In genomic region chr3:4757056-4757948, GRCh38 we compare ENCODE assay signal across 1 cellular context.
TF ChIP-seq lines count a peak whose summit lies in the region.

No MANE protein-coding gene starts in this region.

TF ChIP-seq in GM12878, 131 proteins besides CTCF, POLR2A, EP300 and RAD21 (continued from another document):
- TF ChIP-seq HSF1 (IDR thresholded peaks at IDR 0.05; ENCODE audit: low read depth, low read length) = no peak
- peak; percentile 66 for TF ChIP-seq IKZF1 (conservative IDR thresholded peaks at IDR 0.05)
- TF ChIP-seq, protein P1, sequence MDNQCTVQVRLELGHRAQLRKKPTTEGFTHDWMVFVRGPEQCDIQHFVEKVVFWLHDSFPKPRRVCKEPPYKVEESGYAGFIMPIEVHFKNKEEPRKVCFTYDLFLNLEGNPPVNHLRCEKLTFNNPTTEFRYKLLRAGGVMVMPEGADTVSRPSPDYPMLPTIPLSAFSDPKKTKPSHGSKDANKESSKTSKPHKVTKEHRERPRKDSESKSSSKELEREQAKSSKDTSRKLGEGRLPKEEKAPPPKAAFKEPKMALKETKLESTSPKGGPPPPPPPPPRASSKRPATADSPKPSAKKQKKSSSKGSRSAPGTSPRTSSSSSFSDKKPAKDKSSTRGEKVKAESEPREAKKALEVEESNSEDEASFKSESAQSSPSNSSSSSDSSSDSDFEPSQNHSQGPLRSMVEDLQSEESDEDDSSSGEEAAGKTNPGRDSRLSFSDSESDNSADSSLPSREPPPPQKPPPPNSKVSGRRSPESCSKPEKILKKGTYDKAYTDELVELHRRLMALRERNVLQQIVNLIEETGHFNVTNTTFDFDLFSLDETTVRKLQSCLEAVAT (IDR thresholded peaks at IDR 0.05) = peak; percentile 73
- TF ChIP-seq WRNIP1 (IDR thresholded peaks at IDR 0.05; ENCODE audit: borderline replicate concordance, low read depth, low read length) = 0 out of 2 replicates have a peak, but pooled peaks have one; percentile 33
- 0 out of 2 replicates have a peak, but pooled peaks have one; percentile 34 for TF ChIP-seq TCF12 (IDR thresholded peaks at IDR 0.05; ENCODE audit: low read depth, low read length)
- TF ChIP-seq, protein P2, sequence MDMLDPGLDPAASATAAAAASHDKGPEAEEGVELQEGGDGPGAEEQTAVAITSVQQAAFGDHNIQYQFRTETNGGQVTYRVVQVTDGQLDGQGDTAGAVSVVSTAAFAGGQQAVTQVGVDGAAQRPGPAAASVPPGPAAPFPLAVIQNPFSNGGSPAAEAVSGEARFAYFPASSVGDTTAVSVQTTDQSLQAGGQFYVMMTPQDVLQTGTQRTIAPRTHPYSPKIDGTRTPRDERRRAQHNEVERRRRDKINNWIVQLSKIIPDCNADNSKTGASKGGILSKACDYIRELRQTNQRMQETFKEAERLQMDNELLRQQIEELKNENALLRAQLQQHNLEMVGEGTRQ (IDR thresholded peaks at IDR 0.05; ENCODE audit: borderline replicate concordance, low read depth, low read length) = no peak
- TF ChIP-seq MYB (IDR thresholded peaks at IDR 0.05; ENCODE audit: borderline replicate concordance, low read depth, low read length) = 0 out of 2 replicates have a peak, but pooled peaks have one; percentile 21
- TF ChIP-seq SKIL (IDR thresholded peaks at IDR 0.05; ENCODE audit: low read depth, poor library complexity, severe bottlenecking) = peak; percentile 16
- TF ChIP-seq NR2F1 (conservative IDR thresholded peaks at IDR 0.05) = peak; percentile 21; the same call in 1 of the 2 replicates
- TF ChIP-seq E2F4 (IDR thresholded peaks at IDR 0.05; ENCODE audit: low read depth, low read length) = no peak
- TF ChIP-seq RB1 (IDR thresholded peaks at IDR 0.05; ENCODE audit: borderline replicate concordance) = 0 out of 2 replicates have a peak, but pooled peaks have one; percentile 49
- peak; percentile 65 for TF ChIP-seq NBN (IDR thresholded peaks at IDR 0.05)
- no peak for TF ChIP-seq SP1 (IDR thresholded peaks at IDR 0.05; ENCODE audit: low read depth, low read length)
- peak; percentile 71 for TF ChIP-seq ZNF687 (IDR thresholded peaks at IDR 0.05)
- peak; percentile 11; the same call in 1 of the 2 replicates for TF ChIP-seq BMI1 (IDR thresholded peaks at IDR 0.05; ENCODE audit: borderline replicate concordance)
- TF ChIP-seq, protein P3, sequence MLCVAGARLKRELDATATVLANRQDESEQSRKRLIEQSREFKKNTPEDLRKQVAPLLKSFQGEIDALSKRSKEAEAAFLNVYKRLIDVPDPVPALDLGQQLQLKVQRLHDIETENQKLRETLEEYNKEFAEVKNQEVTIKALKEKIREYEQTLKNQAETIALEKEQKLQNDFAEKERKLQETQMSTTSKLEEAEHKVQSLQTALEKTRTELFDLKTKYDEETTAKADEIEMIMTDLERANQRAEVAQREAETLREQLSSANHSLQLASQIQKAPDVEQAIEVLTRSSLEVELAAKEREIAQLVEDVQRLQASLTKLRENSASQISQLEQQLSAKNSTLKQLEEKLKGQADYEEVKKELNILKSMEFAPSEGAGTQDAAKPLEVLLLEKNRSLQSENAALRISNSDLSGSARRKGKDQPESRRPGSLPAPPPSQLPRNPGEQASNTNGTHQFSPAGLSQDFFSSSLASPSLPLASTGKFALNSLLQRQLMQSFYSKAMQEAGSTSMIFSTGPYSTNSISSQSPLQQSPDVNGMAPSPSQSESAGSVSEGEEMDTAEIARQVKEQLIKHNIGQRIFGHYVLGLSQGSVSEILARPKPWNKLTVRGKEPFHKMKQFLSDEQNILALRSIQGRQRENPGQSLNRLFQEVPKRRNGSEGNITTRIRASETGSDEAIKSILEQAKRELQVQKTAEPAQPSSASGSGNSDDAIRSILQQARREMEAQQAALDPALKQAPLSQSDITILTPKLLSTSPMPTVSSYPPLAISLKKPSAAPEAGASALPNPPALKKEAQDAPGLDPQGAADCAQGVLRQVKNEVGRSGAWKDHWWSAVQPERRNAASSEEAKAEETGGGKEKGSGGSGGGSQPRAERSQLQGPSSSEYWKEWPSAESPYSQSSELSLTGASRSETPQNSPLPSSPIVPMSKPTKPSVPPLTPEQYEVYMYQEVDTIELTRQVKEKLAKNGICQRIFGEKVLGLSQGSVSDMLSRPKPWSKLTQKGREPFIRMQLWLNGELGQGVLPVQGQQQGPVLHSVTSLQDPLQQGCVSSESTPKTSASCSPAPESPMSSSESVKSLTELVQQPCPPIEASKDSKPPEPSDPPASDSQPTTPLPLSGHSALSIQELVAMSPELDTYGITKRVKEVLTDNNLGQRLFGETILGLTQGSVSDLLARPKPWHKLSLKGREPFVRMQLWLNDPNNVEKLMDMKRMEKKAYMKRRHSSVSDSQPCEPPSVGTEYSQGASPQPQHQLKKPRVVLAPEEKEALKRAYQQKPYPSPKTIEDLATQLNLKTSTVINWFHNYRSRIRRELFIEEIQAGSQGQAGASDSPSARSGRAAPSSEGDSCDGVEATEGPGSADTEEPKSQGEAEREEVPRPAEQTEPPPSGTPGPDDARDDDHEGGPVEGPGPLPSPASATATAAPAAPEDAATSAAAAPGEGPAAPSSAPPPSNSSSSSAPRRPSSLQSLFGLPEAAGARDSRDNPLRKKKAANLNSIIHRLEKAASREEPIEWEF (IDR thresholded peaks at IDR 0.05; ENCODE audit: insufficient replicate concordance, low read depth, low read length) = peak; percentile 84
- TF ChIP-seq BHLHE40 (IDR thresholded peaks at IDR 0.05; ENCODE audit: borderline replicate concordance in 1 of 2, low read depth in 2 of 2, low read length in 1 of 2) = peak; percentile 17 to 27; a peak in 1 of 4 replicates
- TF ChIP-seq TCF7 (IDR thresholded peaks at IDR 0.05; ENCODE audit: borderline replicate concordance) = no peak
- TF ChIP-seq BACH1 (IDR thresholded peaks at IDR 0.05; ENCODE audit: borderline replicate concordance) = peak; percentile 53; the same call in 1 of the 2 replicates
- peak; percentile 63; the same call in 1 of the 2 replicates for TF ChIP-seq POLR2AphosphoS5 (IDR thresholded peaks at IDR 0.05; ENCODE audit: low read length)
- peak; percentile 77 for TF ChIP-seq ATF7 (IDR thresholded peaks at IDR 0.05; ENCODE audit: low read depth)
- TF ChIP-seq, protein P4, sequence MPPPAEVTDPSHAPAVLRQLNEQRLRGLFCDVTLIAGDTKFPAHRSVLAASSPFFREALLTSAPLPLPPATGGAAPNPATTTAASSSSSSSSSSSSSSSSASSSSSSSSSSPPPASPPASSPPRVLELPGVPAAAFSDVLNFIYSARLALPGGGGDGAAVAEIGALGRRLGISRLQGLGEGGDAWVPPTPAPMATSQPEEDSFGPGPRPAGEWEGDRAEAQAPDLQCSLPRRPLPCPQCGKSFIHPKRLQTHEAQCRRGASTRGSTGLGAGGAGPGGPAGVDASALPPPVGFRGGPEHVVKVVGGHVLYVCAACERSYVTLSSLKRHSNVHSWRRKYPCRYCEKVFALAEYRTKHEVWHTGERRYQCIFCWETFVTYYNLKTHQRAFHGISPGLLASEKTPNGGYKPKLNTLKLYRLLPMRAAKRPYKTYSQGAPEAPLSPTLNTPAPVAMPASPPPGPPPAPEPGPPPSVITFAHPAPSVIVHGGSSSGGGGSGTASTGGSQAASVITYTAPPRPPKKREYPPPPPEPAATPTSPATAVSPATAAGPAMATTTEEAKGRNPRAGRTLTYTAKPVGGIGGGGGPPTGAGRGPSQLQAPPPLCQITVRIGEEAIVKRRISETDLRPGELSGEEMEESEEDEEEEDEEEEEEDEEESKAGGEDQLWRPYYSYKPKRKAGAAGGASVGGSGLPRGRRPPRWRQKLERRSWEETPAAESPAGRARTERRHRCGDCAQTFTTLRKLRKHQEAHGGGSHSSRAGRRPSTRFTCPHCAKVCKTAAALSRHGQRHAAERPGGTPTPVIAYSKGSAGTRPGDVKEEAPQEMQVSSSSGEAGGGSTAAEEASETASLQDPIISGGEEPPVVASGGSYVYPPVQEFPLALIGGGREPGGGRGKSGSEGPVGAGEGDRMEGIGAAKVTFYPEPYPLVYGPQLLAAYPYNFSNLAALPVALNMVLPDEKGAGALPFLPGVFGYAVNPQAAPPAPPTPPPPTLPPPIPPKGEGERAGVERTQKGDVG (CRISPR knock-in tag; IDR thresholded peaks at IDR 0.05) = peak; percentile 5; the same call in 1 of the 2 replicates
- no peak for TF ChIP-seq NR2C2 (IDR thresholded peaks at IDR 0.05; ENCODE audit: borderline replicate concordance, control insufficient read depth, insufficient read length, low read depth)
- TF ChIP-seq BCLAF1 (IDR thresholded peaks at IDR 0.05) = no peak
